In genomic region chr1:104745875-104746274, GRCh38 we compare ENCODE assay signal across 25 cellular contexts.
"Had no signal": no experiment of that assay in that cellular context is flagged by ENCODE, and none has a peak within 500 bp of the region (broad histone marks: within the 10 kb centered on the region; RNA-seq: fewer than 3 reads in every experiment).

No MANE protein-coding gene starts in this region.

- H3K27me3 Mint-ChIP-seq: activated B cell treated with CpG ODN at 0.5 μM for 24 hours; activated CD8-positive, alpha-beta T cell treated with anti-CD3 and anti-CD28 coated beads for 36 hours; naive B cell; progenitor cell of endocrine pancreas; stimulated activated naive CD8-positive, alpha-beta T cell treated with anti-CD3 and anti-CD28 coated beads, Interleukin-15, amount 100 ng/mL, for 72 hours had no signal

- H3K27ac Mint-ChIP-seq: activated B cell treated with CpG ODN at 0.5 μM for 24 hours; activated CD8-positive, alpha-beta T cell treated with anti-CD3 and anti-CD28 coated beads for 36 hours; activated naive CD4-positive, alpha-beta T cell treated with anti-CD3 and anti-CD28 coated beads, Interleukin-2, amount 50 U/mL, for 72 hours; activated T-helper 2 cell treated with anti-CD3 and anti-CD28 coated beads, Interferon-gamma antibody, Interleukin-2, Interleukin-4, amounts not matched to agents 10 μg/mL and 5 μg/mL and 100 μg/mL, durations not matched to agents 14 hours and 24 hours and 36 hours; mesothelial cell of epicardium; naive B cell; nephron progenitor cell; progenitor cell of endocrine pancreas; stimulated activated effector memory CD8-positive, alpha-beta T cell treated with anti-CD3 and anti-CD28 coated beads, Interleukin-12 subunit alpha, Interleukin-12 subunit beta, amount 100 ng/mL, for 72 hours; stimulated activated naive CD8-positive, alpha-beta T cell treated with anti-CD3 and anti-CD28 coated beads, Interleukin-15, amount 100 ng/mL, for 72 hours had no signal

- H3K9me3 Mint-ChIP-seq: activated B cell treated with CpG ODN at 0.5 μM for 24 hours; mesothelial cell of epicardium; naive B cell; nephron progenitor cell; stimulated activated effector memory CD8-positive, alpha-beta T cell treated with anti-CD3 and anti-CD28 coated beads, Interleukin-12 subunit alpha, Interleukin-12 subunit beta, amount 100 ng/mL, for 72 hours; stimulated activated naive CD8-positive, alpha-beta T cell treated with anti-CD3 and anti-CD28 coated beads, Interleukin-15, amount 100 ng/mL, for 72 hours had no signal

- DNase-seq: activated B cell treated with CpG ODN at 0.5 μM for 24 hours; activated CD4-positive, alpha-beta T cell treated with anti-CD3 and anti-CD28 coated beads, Interleukin-2, amount 50 U/mL, for 1 hour; activated CD8-positive, alpha-beta T cell treated with anti-CD3 and anti-CD28 coated beads for 36 hours; activated naive CD4-positive, alpha-beta T cell; activated T-cell treated with anti-CD3 and anti-CD28 coated beads, Interleukin-2, amount 50 U/mL, for 4 hours; central memory CD4-positive, alpha-beta T cell; islet precursor cell; left ventricle myocardium superior; naive B cell; nephron progenitor cell; right lobe of liver; stimulated activated CD4-positive, alpha-beta T cell treated with anti-CD3 and anti-CD28 coated beads, Interleukin-12 subunit alpha, Interleukin-12 subunit beta, amount 100 ng/mL, for 4 hours; stimulated activated CD4-positive, alpha-beta T cell treated with anti-CD3 and anti-CD28 coated beads, Interleukin-4, amount 100 ng/mL, for 24 hours; stimulated activated naive CD8-positive, alpha-beta T cell treated with anti-CD3 and anti-CD28 coated beads, Interleukin-15, amount 100 ng/mL, for 72 hours; substantia nigra; upper lobe of right lung had no signal

- H3K4me2 ChIP-seq: hepatocyte had no signal

- H3K4me3 ChIP-seq: breast epithelium, gastroesophageal sphincter, hepatocyte, right lobe of liver, upper lobe of right lung had no signal

- H3K36me3 ChIP-seq: breast epithelium, gastroesophageal sphincter, neutrophil, right lobe of liver, upper lobe of right lung had no signal

- ATAC-seq: activated CD8-positive, alpha-beta T cell treated with anti-CD3 and anti-CD28 coated beads for 36 hours; activated naive CD4-positive, alpha-beta T cell treated with anti-CD3 and anti-CD28 coated beads, Interleukin-2, amount 50 U/mL, for 72 hours; activated T-cell treated with anti-CD3 and anti-CD28 coated beads, Interleukin-2, amount 50 U/mL, for 4 hours; gastroesophageal sphincter; left ventricle myocardium superior; right lobe of liver; stimulated activated effector memory CD8-positive, alpha-beta T cell treated with anti-CD3 and anti-CD28 coated beads, Interleukin-12 subunit alpha, Interleukin-12 subunit beta, amount 100 ng/mL, for 72 hours; stimulated activated naive CD8-positive, alpha-beta T cell treated with anti-CD3 and anti-CD28 coated beads, Interleukin-15, amount 100 ng/mL, for 72 hours; upper lobe of right lung had no signal

- H3K4me1 ChIP-seq: breast epithelium, gastroesophageal sphincter, right lobe of liver, upper lobe of right lung had no signal

- H3K4me1 Mint-ChIP-seq: mesothelial cell of epicardium; nephron progenitor cell; stimulated activated effector memory CD8-positive, alpha-beta T cell treated with anti-CD3 and anti-CD28 coated beads, Interleukin-12 subunit alpha, Interleukin-12 subunit beta, amount 100 ng/mL, for 72 hours; stimulated activated naive CD8-positive, alpha-beta T cell treated with anti-CD3 and anti-CD28 coated beads, Interleukin-15, amount 100 ng/mL, for 72 hours had no signal

- H3K36me3 Mint-ChIP-seq: activated naive CD4-positive, alpha-beta T cell treated with anti-CD3 and anti-CD28 coated beads, Interleukin-2, amount 50 U/mL, for 72 hours; mesothelial cell of epicardium; naive B cell; stimulated activated effector memory CD8-positive, alpha-beta T cell treated with anti-CD3 and anti-CD28 coated beads, Interleukin-12 subunit alpha, Interleukin-12 subunit beta, amount 100 ng/mL, for 72 hours had no signal

- H3K27ac ChIP-seq: breast epithelium, gastroesophageal sphincter, hepatocyte, neutrophil, right lobe of liver, upper lobe of right lung had no signal

- H3K4me3 Mint-ChIP-seq: activated B cell treated with CpG ODN at 0.5 μM for 24 hours; activated CD8-positive, alpha-beta T cell treated with anti-CD3 and anti-CD28 coated beads for 36 hours; activated T-cell treated with anti-CD3 and anti-CD28 coated beads, Interleukin-2, amount 50 U/mL, for 4 hours; mesothelial cell of epicardium; naive B cell; nephron progenitor cell; stimulated activated effector memory CD8-positive, alpha-beta T cell treated with anti-CD3 and anti-CD28 coated beads, Interleukin-12 subunit alpha, Interleukin-12 subunit beta, amount 100 ng/mL, for 72 hours; stimulated activated naive CD8-positive, alpha-beta T cell treated with anti-CD3 and anti-CD28 coated beads, Interleukin-15, amount 100 ng/mL, for 72 hours had no signal

- H2AFZ ChIP-seq: hepatocyte had no signal

- H3K9me3 ChIP-seq: breast epithelium, gastroesophageal sphincter, neutrophil, right lobe of liver, upper lobe of right lung had no signal

- H3K79me2 ChIP-seq: hepatocyte had no signal

- H3K27me3 ChIP-seq: breast epithelium, gastroesophageal sphincter, hepatocyte, neutrophil, right lobe of liver, upper lobe of right lung had no signal
